In genomic region chr10:71547841-71548493, GRCh38 we compare ENCODE assay signal across 12 cellular contexts.
DNase-seq lines count a peak whose midpoint lies in the region; ATAC-seq and TF ChIP-seq lines count a peak whose summit lies in the region.
"Had no signal": no experiment of that assay in that cellular context is flagged by ENCODE, and none has a peak within 500 bp of the region (broad histone marks: within the 10 kb centered on the region; RNA-seq: fewer than 3 reads in every experiment).

No MANE protein-coding gene starts in this region.

- H3K4me1 ChIP-seq in gastrocnemius medialis: peaks cover 7 to 15% of the 10 kb centered on the region in 2 donors

- ATAC-seq in gastrocnemius medialis (peak; percentile 50 to 78), HG02623 (IDR thresholded peaks at IDR 0.05; ENCODE audit: unreplicated experiment) (no peak), HG02759 (IDR thresholded peaks at IDR 0.05; ENCODE audit: unreplicated experiment) (no peak)

- peak overlapping the region in 3 of 4 donors; percentile 5 to 41 (median 31) for H3K27ac ChIP-seq in gastrocnemius medialis
- H3K27ac ChIP-seq: C4-2B, neutrophil, vagina had no signal

- H3K36me3 ChIP-seq in gastrocnemius medialis: no peaks in the 10 kb centered on the region
- H3K36me3 ChIP-seq: neutrophil, vagina had no signal

- intact Hi-C loops in gastrocnemius medialis (cut with DNase I; ENCODE audit: low total_unique reads): no loop called here

- in situ Hi-C loops in G401 (cut with HindIII; ENCODE audit: low sequenced_read_pairs) (no loop called here), gastrocnemius medialis (cut with MboI; ENCODE audit: low sequenced_read_pairs in 4 of 4) (no loop called here)

- H3K9me3 ChIP-seq in gastrocnemius medialis: no peaks in the 10 kb centered on the region
- H3K9me3 ChIP-seq: neutrophil, vagina had no signal

- DNase-seq in G401 (ENCODE audit: low spot score) (peak; percentile 42), cerebellar cortex (ENCODE audit: low spot score) (peak; percentile 18), iris pigment epithelial cell (ENCODE audit: low read depth) (peak; percentile 60), gastrocnemius medialis (peak in 1 of 2 donors; percentile 37), DMS79 treated with DMSO at 0.1 percent for 48 hours (lab: John Stamatoyannopoulos, UW) (no peak)
- no peak for DNase-seq in stimulated activated CD4-positive, alpha-beta T cell treated with anti-CD3 and anti-CD28 coated beads, Interleukin-1b, Interleukin-23, amount 100 ng/mL, for 48 hours
- DNase-seq: NCI-H1436 had no signal

- TF ChIP-seq CTCF in gastrocnemius medialis (IDR thresholded peaks at IDR 0.05 in 4 of 5, conservative IDR thresholded peaks at IDR 0.05 in 1 of 5): no peak

- no peak overlapping the region for H3K4me3 ChIP-seq in gastrocnemius medialis
- H3K4me3 ChIP-seq: vagina had no signal

- no peak for TF ChIP-seq POLR2A in gastrocnemius medialis (IDR thresholded peaks at IDR 0.05)

- H3K27me3 ChIP-seq in gastrocnemius medialis: no peaks in the 10 kb centered on the region
- H3K27me3 ChIP-seq: neutrophil, vagina had no signal

Comparison
In these comparisons a context has a peak if more than half of its experiments do, and no peak if none do; other contexts are left out.
1. DNase-seq: peak in G401 (single experiment), cerebellar cortex (single experiment) and iris pigment epithelial cell (single experiment); none in DMS79 treated with DMSO at 0.1 percent for 48 hours (single experiment) and stimulated activated CD4-positive, alpha-beta T cell treated with anti-CD3 and anti-CD28 coated beads, Interleukin-1b, Interleukin-23, amount 100 ng/mL, for 48 hours (single experiment).
2. ATAC-seq: peak in gastrocnemius medialis (2 of 2); none in HG02623 (single experiment) and HG02759 (single experiment).